Comparison of ENCODE assay signal across 9 cellular contexts in the genomic region with DNA sequence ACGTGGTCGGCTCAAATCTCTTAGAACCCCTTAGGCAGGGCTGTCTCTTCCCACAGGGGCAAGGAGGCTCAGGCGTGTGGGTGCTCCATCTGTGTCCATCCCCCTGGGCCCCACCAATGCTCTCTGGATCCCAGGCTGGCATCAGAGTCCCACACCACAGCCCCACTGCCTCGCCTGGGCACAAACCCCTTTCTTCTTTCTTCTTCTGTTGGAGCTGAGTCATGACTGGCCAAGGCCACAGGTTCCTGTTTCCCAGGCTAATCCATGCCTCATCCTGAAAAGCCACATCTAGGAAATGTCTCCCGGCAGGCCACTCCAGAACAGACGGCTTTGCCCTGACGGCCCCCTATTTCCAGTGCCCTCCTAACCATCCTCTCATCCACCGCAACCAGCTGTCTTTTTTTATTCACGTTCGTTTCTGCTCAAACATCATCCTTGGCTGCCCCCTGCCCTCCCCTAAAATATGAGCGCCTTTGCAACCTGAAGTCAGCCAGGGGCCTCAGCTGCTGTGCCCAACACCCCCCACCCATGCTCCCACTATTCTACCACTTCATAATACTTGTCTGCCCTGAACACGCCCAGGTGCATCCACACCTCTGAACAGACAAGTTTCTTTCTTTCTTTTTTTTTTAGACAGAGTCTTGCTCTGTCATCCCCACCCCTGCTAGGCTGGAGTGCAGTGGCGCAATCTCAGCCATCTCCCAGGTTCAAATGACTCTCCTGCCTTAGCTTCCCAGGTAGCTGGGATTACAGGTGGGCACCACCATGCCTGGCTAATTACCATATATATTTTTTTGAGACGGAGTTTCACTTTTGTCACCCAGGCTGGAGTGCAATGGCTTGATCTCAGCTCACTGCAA. TPM values are rescaled to one million over a fixed set of nuclear protein-coding genes. Genes with fewer than 3 reads are reported as not detected.
DNase-seq lines count a peak whose midpoint lies in the region; TF ChIP-seq lines count a peak whose summit lies in the region.
"Had no signal": no experiment of that assay in that cellular context is flagged by ENCODE, and none has a peak within 500 bp of the region (broad histone marks: within the 10 kb centered on the region; RNA-seq: fewer than 3 reads in every experiment).

No MANE protein-coding gene starts in this region.

- peaks cover 0 to 72% (median 68%) of the 10 kb centered on the region in 4 donors for H3K4me1 ChIP-seq in sigmoid colon
- peaks cover 5% of the 10 kb centered on the region for H3K4me1 ChIP-seq in effector memory CD4-positive, alpha-beta T cell (ENCODE audit: control insufficient read depth, insufficient read depth, low read length, poor library complexity, severe bottlenecking)

- intact Hi-C loops in sigmoid colon (cut with DNase I) = no loop called here

- in situ Hi-C loops in SK-MEL-5 (cut with HindIII; ENCODE audit: low pct_unique_long_range_greater_than_20kb, low sequenced_read_pairs) = no loop called here

- no peak for TF ChIP-seq POLR2A in sigmoid colon (IDR thresholded peaks at IDR 0.05)

- peak overlapping the region; percentile 65 to 88 (median 78) for H3K27ac ChIP-seq in sigmoid colon
- no peak overlapping the region for H3K27ac ChIP-seq in effector memory CD4-positive, alpha-beta T cell (ENCODE audit: insufficient read depth, low read length, poor library complexity, severe bottlenecking)

- peaks cover 17 to 30% (median 19%) of the 10 kb centered on the region in 4 donors for H3K36me3 ChIP-seq in sigmoid colon
- no peaks in the 10 kb centered on the region for H3K36me3 ChIP-seq in effector memory CD4-positive, alpha-beta T cell (ENCODE audit: control insufficient read depth, insufficient read depth, low read length)

- 67 to 72% methylated on average over 14 of the region's 14 CpGs for WGBS in sigmoid colon, 2 donors

- no peak for TF ChIP-seq EP300 in sigmoid colon (IDR thresholded peaks at IDR 0.05)

- no peak for TF ChIP-seq CTCF in fibroblast of pulmonary artery (IDR thresholded peaks at IDR 0.05; ENCODE audit: low read length, missing control alignments)
- TF ChIP-seq CTCF in sigmoid colon (IDR thresholded peaks at IDR 0.05) = no peak

- peak; percentile 14 for DNase-seq in ELF-1 (ENCODE audit: low read depth, low spot score)
- DNase-seq in SK-MEL-5 (ENCODE audit: low read depth, low spot score) = peak; percentile 79
- peak; percentile 45 for DNase-seq in fibroblast of pulmonary artery (ENCODE audit: low read depth)
- DNase-seq in sigmoid colon = no peak
- DNase-seq in AG08395 (ENCODE audit: low spot score) = no peak
- DNase-seq in stimulated activated CD4-positive, alpha-beta T cell treated with anti-CD3 and anti-CD28 coated beads, Interleukin-4, amount 100 ng/mL, for 1 hour = no peak
- DNase-seq in effector memory CD4-positive, alpha-beta T cell = no peak
- DNase-seq in 8988T = no peak

- no peaks in the 10 kb centered on the region for H3K27me3 ChIP-seq in sigmoid colon
- no peaks in the 10 kb centered on the region for H3K27me3 ChIP-seq in effector memory CD4-positive, alpha-beta T cell (replicated peaks; ENCODE audit: control insufficient read depth, insufficient read depth, low read length, poor library complexity, severe bottlenecking)

- H3K9me3 ChIP-seq in sigmoid colon = no peaks in the 10 kb centered on the region
- H3K9me3 ChIP-seq in effector memory CD4-positive, alpha-beta T cell (ENCODE audit: control insufficient read depth, low read length) = no peaks in the 10 kb centered on the region

- H3K4me3 ChIP-seq in fibroblast of pulmonary artery (replicated peaks; ENCODE audit: low read depth, low read length) (no peak overlapping the region), sigmoid colon (no peak overlapping the region)
- no peak overlapping the region for H3K4me3 ChIP-seq in effector memory CD4-positive, alpha-beta T cell (ENCODE audit: insufficient read depth, low read depth, low read length, poor library complexity, severe bottlenecking)

RNA-seq across cellular contexts. Expression of a gene that starts 27.0 kb away (rescaled TPM):
- total RNA-seq in SK-MEL-5 (2014; rRNA removed; shearing (Covaris generic)) = 0.74 and 0.80 TPM in 2 replicates
- polyA plus RNA-seq in SK-MEL-5 (2015; cell fraction: cytosol; rRNA removed) = 0.76 and 1.2 TPM in 2 replicates
- 0.19 and 0.99 TPM in 2 replicates for polyA plus RNA-seq in SK-MEL-5 (2015; cell fraction: nucleus; rRNA removed)
- 10 to 100 TPM in 1 of 4 donors, 1 to 10 TPM in 3; 1.3 to 13.8 (median 2.3) TPM for total RNA-seq in sigmoid colon
- polyA plus RNA-seq in sigmoid colon = under 1 TPM in 1 of 3 donors, not detected in 2; 0.89 TPM
- total RNA-seq: activated CD8-positive, alpha-beta memory T cell treated with anti-CD3 and anti-CD28 coated beads for 36 hours had no signal

RNA-seq across cellular contexts. Expression of a gene that starts 35.4 kb away (rescaled TPM):
- 96.8 and 116 TPM in 2 replicates for total RNA-seq in SK-MEL-5 (2014; rRNA removed; shearing (Covaris generic))
- polyA plus RNA-seq in SK-MEL-5 (2015; cell fraction: cytosol; rRNA removed) = 153 and 199 TPM in 2 replicates
- 546 and 730 TPM in 2 replicates for polyA plus RNA-seq in SK-MEL-5 (2015; cell fraction: nucleus; rRNA removed)
- total RNA-seq in sigmoid colon = 10 to 100 TPM; 18.5 to 49.3 (median 35.9) TPM
- polyA plus RNA-seq in sigmoid colon = 10 to 100 TPM in 2 of 3 donors, 1 to 10 TPM in 1; 6.7 to 28.6 (median 13.8) TPM

RNA-seq across cellular contexts. Expression of a gene that starts 49.2 kb away (rescaled TPM):
- 398 and 441 TPM in 2 replicates for total RNA-seq in SK-MEL-5 (2014; rRNA removed; shearing (Covaris generic))
- polyA plus RNA-seq in SK-MEL-5 (2015; cell fraction: cytosol; rRNA removed) = 1,135 and 1,332 TPM in 2 replicates
- polyA plus RNA-seq in SK-MEL-5 (2015; cell fraction: nucleus; rRNA removed) = 227 and 239 TPM in 2 replicates
- 100 to 1,000 TPM; 142 to 227 (median 151) TPM for total RNA-seq in sigmoid colon
- 10 to 100 TPM; 16.4 to 58.8 (median 47.4) TPM for polyA plus RNA-seq in sigmoid colon

Comparison
In these comparisons a context has a peak if more than half of its experiments do, and no peak if none do; other contexts are left out.
1. DNase-seq: peak in ELF-1 (single experiment), SK-MEL-5 (single experiment) and fibroblast of pulmonary artery (single experiment); none in sigmoid colon (single experiment), AG08395 (single experiment), stimulated activated CD4-positive, alpha-beta T cell treated with anti-CD3 and anti-CD28 coated beads, Interleukin-4, amount 100 ng/mL, for 1 hour (single experiment), effector memory CD4-positive, alpha-beta T cell (0 of 3) and 8988T (single experiment).